9 cellular contexts compared by ENCODE assay signal in genomic region chr19:15837399-15837731, GRCh38. TPM values are rescaled to one million over a fixed set of nuclear protein-coding genes. Genes with fewer than 3 reads are reported as not detected.
DNase-seq lines count a peak whose midpoint lies in the region; ATAC-seq and TF ChIP-seq lines count a peak whose summit lies in the region.
"Not testable (repeated sequence)": the region's sequence is repeated elsewhere in the genome, so short reads cannot be mapped to it uniquely, and the experiment has no call there.
"Had no signal": no experiment of that assay in that cellular context is flagged by ENCODE, and none has a peak within 500 bp of the region (broad histone marks: within the 10 kb centered on the region; RNA-seq: fewer than 3 reads in every experiment).

No MANE protein-coding gene starts in this region.

- peak overlapping the region; percentile 89 to 100 (median 96) for H3K27ac Mint-ChIP-seq in immature natural killer cell

- not testable (repeated sequence) for H3K79me2 ChIP-seq in PC-3 (ENCODE audit: low read length); parathyroid adenoma

- H3K9ac ChIP-seq in PC-3 (ENCODE audit: low read length): peak overlapping the region; percentile 97
- H3K9ac ChIP-seq in parathyroid adenoma: not testable (repeated sequence)

- H3K27ac ChIP-seq in PC-3 (ENCODE audit: low read length) (peak overlapping the region; percentile 97), coronary artery (peak overlapping the region; percentile 97 to 99), parathyroid adenoma (peak overlapping the region; percentile 93), tibial artery (peak overlapping the region; percentile 94 to 99)

- H3K4me1 ChIP-seq in PC-3 (ENCODE audit: insufficient read depth, low read length) (peaks cover 25% of the 10 kb centered on the region), tibial artery (peaks cover 0 to 15% (median 5%) of the 10 kb centered on the region in 4 donors)
- H3K4me1 ChIP-seq in parathyroid adenoma: not testable (repeated sequence)

- not testable (repeated sequence) for H3K9me3 Mint-ChIP-seq in immature natural killer cell

- TF ChIP-seq CTCF in PC-3 (conservative IDR thresholded peaks at IDR 0.05; ENCODE audit: low read depth, low read length); coronary artery (IDR thresholded peaks at IDR 0.05); parathyroid adenoma (IDR thresholded peaks at IDR 0.05); tibial artery (IDR thresholded peaks at IDR 0.05): not testable (repeated sequence)

- intact Hi-C loops in PC-3 (cut with micrococcal nuclease); tibial artery (cut with DNase I; ENCODE audit: low total_unique reads): not testable (repeated sequence)

- H3K36me3 ChIP-seq in PC-3 (ENCODE audit: low read depth, low read length); parathyroid adenoma (ENCODE audit: control insufficient read depth, insufficient read depth, low read length); tibial artery: not testable (repeated sequence)

- not testable (repeated sequence) for H3K36me3 Mint-ChIP-seq in immature natural killer cell

- not testable (repeated sequence) for H3K27me3 ChIP-seq in PC-3 (ENCODE audit: low read length); parathyroid adenoma (ENCODE audit: control insufficient read depth, insufficient read depth, low read length); tibial artery

- H3F3A ChIP-seq in PC-3 (ENCODE audit: low read length, unreplicated experiment): not testable (repeated sequence)

- not testable (repeated sequence) for BruUV-seq in PC-3 (replicated peaks; lab: Mats Ljungman, UMichigan)

- not testable (repeated sequence) for H4K20me1 ChIP-seq in PC-3 (ENCODE audit: low read length)

- H3K4me3 ChIP-seq in PC-3 (ENCODE audit: low read length) (peak overlapping the region; percentile 72), coronary artery (peak overlapping the region; percentile 92), parathyroid adenoma (ENCODE audit: low read depth, low read length) (peak overlapping the region; percentile 79), tibial artery (peak overlapping the region; percentile 63 to 70)

- CTCF ChIA-PET in PC-3 (lab: Charles Lee): not testable (repeated sequence)

- peak overlapping the region; percentile 92 to 97 (median 93) for H3K4me3 Mint-ChIP-seq in immature natural killer cell

- not testable (repeated sequence) for H3K9me2 ChIP-seq in PC-3 (replicated peaks; ENCODE audit: low read length)

- peak overlapping the region; percentile 92 for H2AFZ ChIP-seq in PC-3 (ENCODE audit: low read length)
- peak overlapping the region; percentile 98 for H2AFZ ChIP-seq in parathyroid adenoma

- DNase-seq in DMS79 treated with DMSO at 0.1 percent for 48 hours (lab: John Stamatoyannopoulos, UW): peak; percentile 83
- DNase-seq in PC-3: peak; percentile 82
- peak; percentile 59 for DNase-seq in activated CD8-positive, alpha-beta memory T cell treated with anti-CD3 and anti-CD28 coated beads, Interleukin-2, amount 50 U/mL, for 48 hours
- DNase-seq in coronary artery (ENCODE audit: low spot score); immature natural killer cell; tibial artery: not testable (repeated sequence)

- H3K4me2 ChIP-seq in PC-3 (ENCODE audit: low read length) (peak overlapping the region; percentile 100), parathyroid adenoma (ENCODE audit: low read length) (peak overlapping the region; percentile 100)

- H3K27me3 Mint-ChIP-seq in immature natural killer cell (ENCODE audit: low read depth in 3 of 3): peaks cover 7 to 11% (median 10%) of the 10 kb centered on the region in 3 donors

- peaks cover 24 to 43% of the 10 kb centered on the region in 2 donors for H3K4me1 Mint-ChIP-seq in immature natural killer cell

- peak; percentile 16 for ATAC-seq in HG02943 (IDR thresholded peaks at IDR 0.05; ENCODE audit: low read depth, unreplicated experiment)
- peak; percentile 34 for ATAC-seq in PC-3

- H3K9me3 ChIP-seq in PC-3 (ENCODE audit: low read length); parathyroid adenoma (ENCODE audit: control insufficient read depth, low read length); tibial artery: not testable (repeated sequence)

- POLR2A ChIA-PET in PC-3 (lab: Charles Lee; ENCODE audit: unreplicated experiment): interaction anchor here (0.8 to 1.1 kb wide), 2 partner anchors 97 to 306 kb away, joined by 3 to 4 read pairs; partner anchors contain the start of genes CYP4F11 and HSH2D

RNA-seq across cellular contexts. Expression of gene OR10H1, which starts 21.9 kb away (rescaled TPM):
- total RNA-seq in PC-3 (2014; rRNA removed): not detected in 2 replicates
- polyA plus RNA-seq in immature natural killer cell: not detected
- polyA plus RNA-seq: neural cell had no signal

RNA-seq across cellular contexts. Expression of gene OR10H5, which starts 49.9 kb away (rescaled TPM):
- not detected in 2 replicates for total RNA-seq in PC-3 (2014; rRNA removed)
- not detected for polyA plus RNA-seq in immature natural killer cell
- polyA plus RNA-seq: neural cell had no signal
